ENCODE assay signal across 8 cellular contexts in the genomic region with DNA sequence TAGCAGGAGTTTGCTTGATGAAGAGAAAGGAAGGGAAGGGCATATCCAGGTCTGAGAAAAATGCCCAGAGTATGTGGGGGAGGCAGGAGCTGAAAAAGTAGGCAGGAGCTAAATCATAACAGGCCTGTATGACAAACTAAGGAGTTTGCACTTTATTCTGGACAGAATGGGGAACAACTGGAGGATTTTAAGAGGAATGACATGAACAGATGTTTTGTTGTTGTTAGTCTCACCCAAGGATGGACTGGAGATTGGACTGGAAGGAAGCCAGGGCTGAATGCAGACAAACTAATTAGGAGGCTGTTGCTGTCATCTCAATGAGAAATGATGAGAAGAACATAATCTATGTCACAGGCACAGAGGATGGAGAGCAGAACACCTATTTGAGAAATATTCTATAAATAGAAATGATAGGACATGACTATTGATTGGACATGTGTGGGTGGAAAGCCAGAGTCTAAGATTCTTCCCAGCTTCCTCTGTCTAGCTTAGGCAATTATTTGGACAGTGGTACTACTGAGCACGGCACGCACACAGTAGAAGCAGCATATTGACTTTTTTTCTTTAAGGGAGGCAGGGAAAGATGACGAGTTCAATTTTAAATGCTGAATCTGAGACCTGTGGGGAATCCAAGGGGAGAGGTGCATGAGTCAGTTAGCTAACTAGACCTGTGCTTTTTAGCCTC. TPM values are rescaled to one million over a fixed set of nuclear protein-coding genes. Genes with fewer than 3 reads are reported as not detected.
DNase-seq lines count a peak whose midpoint lies in the region; ATAC-seq and TF ChIP-seq lines count a peak whose summit lies in the region.

No MANE protein-coding gene starts in this region.

- peak overlapping the region; percentile 98 for H2AFZ ChIP-seq in neural progenitor cell (replicated peaks)

- no peak for ATAC-seq in GM19395 (IDR thresholded peaks at IDR 0.05; ENCODE audit: unreplicated experiment)

- peak overlapping the region; percentile 99 for H3K4me2 ChIP-seq in neural progenitor cell

- H3K36me3 ChIP-seq in neural progenitor cell, result no peaks in the 10 kb centered on the region

- CTCF ChIA-PET in activated CD4-positive, alpha-beta T cell treated with anti-CD3 and anti-CD28 coated beads, Interleukin-2, amount 10 ng/mL, durations not matched to agents 7 days and 5 days (lab: Charles Lee), result interaction anchor here (0.9 to 3.3 kb wide), 20 partner anchors 9 to 238 kb away, joined by 3 to 34 read pairs (median 6); a partner anchor contains a TSS

- no peaks in the 10 kb centered on the region for H3K9me3 Mint-ChIP-seq in activated CD4-positive, alpha-beta T cell treated with anti-CD3 and anti-CD28 coated beads, Interleukin-2, amount 10 ng/mL, durations not matched to agents 7 days and 5 days
- H3K9me3 Mint-ChIP-seq in neural progenitor cell, result no peaks in the 10 kb centered on the region

- peaks cover 50% of the 10 kb centered on the region for H3K4me1 Mint-ChIP-seq in activated CD4-positive, alpha-beta T cell treated with anti-CD3 and anti-CD28 coated beads, Interleukin-2, amount 10 ng/mL, durations not matched to agents 7 days and 5 days
- peaks cover 33% of the 10 kb centered on the region for H3K4me1 Mint-ChIP-seq in neural progenitor cell

- H3K4me3 ChIP-seq in neural progenitor cell, result peak overlapping the region; percentile 87

- H3K79me2 ChIP-seq in neural progenitor cell (ENCODE audit: low read depth), result peaks cover 70% of the 10 kb centered on the region

- no peak for TF ChIP-seq CTCF in neural progenitor cell (IDR thresholded peaks at IDR 0.05)

- H3K27ac ChIP-seq in epithelial cell of prostate (peak overlapping the region; percentile 84), neural progenitor cell (peak overlapping the region; percentile 96)

- peaks cover 21% of the 10 kb centered on the region for H3F3A ChIP-seq in neural progenitor cell (ENCODE audit: low read depth)

- H3K36me3 Mint-ChIP-seq in activated CD4-positive, alpha-beta T cell treated with anti-CD3 and anti-CD28 coated beads, Interleukin-2, amount 10 ng/mL, durations not matched to agents 7 days and 5 days (ENCODE audit: low read depth), result peaks cover 15% of the 10 kb centered on the region
- peaks cover 9% of the 10 kb centered on the region for H3K36me3 Mint-ChIP-seq in neural progenitor cell

- DNase-seq in activated CD4-positive, alpha-beta T cell treated with anti-CD3 and anti-CD28 coated beads, Interleukin-2, amount 10 ng/mL, durations not matched to agents 7 days and 5 days, result no peak
- DNase-seq in activated CD4-positive, alpha-beta T cell treated with anti-CD3 and anti-CD28 coated beads for 4 hours, result no peak
- peak; percentile 56 for DNase-seq in RKO (ENCODE audit: low spot score)
- DNase-seq in epithelial cell of prostate (ENCODE audit: low read depth, low spot score), result peak; percentile 40
- no peak for DNase-seq in neural progenitor cell (ENCODE audit: low spot score)
- DNase-seq in medulla oblongata (ENCODE audit: extremely low spot score), result no peak
- no peak for DNase-seq in DMS114 treated with DMSO at 0.1 percent for 48 hours (lab: John Stamatoyannopoulos, UW; ENCODE audit: unreplicated experiment)

- H4K20me1 ChIP-seq in neural progenitor cell (ENCODE audit: low read depth), result peaks cover 12% of the 10 kb centered on the region

- H3K4me1 ChIP-seq in neural progenitor cell, result peaks cover 32% of the 10 kb centered on the region

- POLR2A ChIA-PET in activated CD4-positive, alpha-beta T cell treated with anti-CD3 and anti-CD28 coated beads, Interleukin-2, amount 10 ng/mL, durations not matched to agents 7 days and 5 days (lab: Charles Lee), result no interaction called here

- peak overlapping the region; percentile 98 for H3K27ac Mint-ChIP-seq in activated CD4-positive, alpha-beta T cell treated with anti-CD3 and anti-CD28 coated beads, Interleukin-2, amount 10 ng/mL, durations not matched to agents 7 days and 5 days
- H3K27ac Mint-ChIP-seq in neural progenitor cell, result peak overlapping the region; percentile 1

- peak overlapping the region; percentile 82 for H3K9ac ChIP-seq in neural progenitor cell

- H3K4me3 Mint-ChIP-seq in activated CD4-positive, alpha-beta T cell treated with anti-CD3 and anti-CD28 coated beads, Interleukin-2, amount 10 ng/mL, durations not matched to agents 7 days and 5 days, result peak overlapping the region; percentile 98
- H3K4me3 Mint-ChIP-seq in neural progenitor cell, result peak overlapping the region; percentile 99

- no peaks in the 10 kb centered on the region for H3K27me3 Mint-ChIP-seq in activated CD4-positive, alpha-beta T cell treated with anti-CD3 and anti-CD28 coated beads, Interleukin-2, amount 10 ng/mL, durations not matched to agents 7 days and 5 days
- H3K27me3 Mint-ChIP-seq in neural progenitor cell (ENCODE audit: insufficient read depth, low read depth), result peaks cover 6% of the 10 kb centered on the region

- H3K9me3 ChIP-seq in neural progenitor cell (ENCODE audit: low read depth), result no peaks in the 10 kb centered on the region

- no peaks in the 10 kb centered on the region for H3K27me3 ChIP-seq in neural progenitor cell

RNA-seq across cellular contexts. Expression of a gene that starts 1.1 kb away (rescaled TPM):
- total RNA-seq in activated CD4-positive, alpha-beta T cell treated with anti-CD3 and anti-CD28 coated beads, Interleukin-2, amount 10 ng/mL, durations not matched to agents 7 days and 5 days, result 10 to 100 TPM; 38.9 to 43.5 TPM
- 80.4 and 114 TPM in 2 replicates for total RNA-seq in neural progenitor cell (ENCODE audit: low replicate concordance)

RNA-seq across cellular contexts. Expression of a gene that starts 50.0 kb away (rescaled TPM):
- 100 to 1,000 TPM; 135 to 137 TPM for total RNA-seq in activated CD4-positive, alpha-beta T cell treated with anti-CD3 and anti-CD28 coated beads, Interleukin-2, amount 10 ng/mL, durations not matched to agents 7 days and 5 days
- total RNA-seq in neural progenitor cell (ENCODE audit: low replicate concordance), result 218 and 241 TPM in 2 replicates

Comparison
In these comparisons a context has a peak if more than half of its experiments do, and no peak if none do; other contexts are left out.
1. DNase-seq: peak in RKO (single experiment) and epithelial cell of prostate (single experiment); none in activated CD4-positive, alpha-beta T cell treated with anti-CD3 and anti-CD28 coated beads, Interleukin-2, amount 10 ng/mL, durations not matched to agents 7 days and 5 days (single experiment), activated CD4-positive, alpha-beta T cell treated with anti-CD3 and anti-CD28 coated beads for 4 hours (0 of 2), neural progenitor cell (single experiment), medulla oblongata (single experiment) and DMS114 treated with DMSO at 0.1 percent for 48 hours (single experiment).